In genomic region chr18:74972354-74972753, GRCh38 we compare ENCODE assay signal across 18 cellular contexts.
"Had no signal": no experiment of that assay in that cellular context is flagged by ENCODE, and none has a peak within 500 bp of the region (broad histone marks: within the 10 kb centered on the region; RNA-seq: fewer than 3 reads in every experiment).

No MANE protein-coding gene starts in this region.

- H3K9me3 Mint-ChIP-seq: natural killer cell; stimulated activated naive CD8-positive, alpha-beta T cell treated with anti-CD3 and anti-CD28 coated beads, Interleukin-15, Interleukin-2, amounts not matched to agents 100 ng/mL and 50 ng/mL, for 24 hours had no signal

- H3K36me3 Mint-ChIP-seq: natural killer cell had no signal

- DNase-seq: cortex of kidney; effector memory CD4-positive, alpha-beta T cell; gastrocnemius medialis; heart right ventricle; hypothalamus; kidney glomerular epithelial cell; natural killer cell; occipital lobe; pancreas; right cardiac atrium; small intestine; stimulated activated CD4-positive, alpha-beta T cell treated with anti-CD3 and anti-CD28 coated beads, Interleukin-12 subunit alpha, Interleukin-12 subunit beta, amount 100 ng/mL, for 4 hours; substantia nigra; trophoblast cell had no signal

- H3K4me3 Mint-ChIP-seq: mesothelial cell of epicardium; natural killer cell; stimulated activated naive CD8-positive, alpha-beta T cell treated with anti-CD3 and anti-CD28 coated beads, Interleukin-15, Interleukin-2, amounts not matched to agents 100 ng/mL and 50 ng/mL, for 24 hours had no signal

- ATAC-seq: gastrocnemius medialis, heart right ventricle, left lobe of liver, natural killer cell, right cardiac atrium had no signal

- H3K27me3 Mint-ChIP-seq: progenitor cell of endocrine pancreas; stimulated activated naive CD8-positive, alpha-beta T cell treated with anti-CD3 and anti-CD28 coated beads, Interleukin-15, Interleukin-2, amounts not matched to agents 100 ng/mL and 50 ng/mL, for 24 hours had no signal

- H3K27ac Mint-ChIP-seq: mesothelial cell of epicardium; progenitor cell of endocrine pancreas; stimulated activated naive CD8-positive, alpha-beta T cell treated with anti-CD3 and anti-CD28 coated beads, Interleukin-15, Interleukin-2, amounts not matched to agents 100 ng/mL and 50 ng/mL, for 24 hours had no signal
